In genomic region chr3:33717616-33717865, GRCh38 we compare ENCODE assay signal across 8 cellular contexts. TPM values are rescaled to one million over a fixed set of nuclear protein-coding genes. Genes with fewer than 3 reads are reported as not detected.
DNase-seq lines count a peak whose midpoint lies in the region; ATAC-seq, FAIRE-seq and TF ChIP-seq lines count a peak whose summit lies in the region.

No MANE protein-coding gene starts in this region.

- intact Hi-C loops in right lobe of liver (cut with DNase I) = loop anchor here in 1 of 2 donors (10.0 kb wide), 1 partner anchor 83 kb away; no protein-coding TSS in a partner anchor

- H3K4me1 ChIP-seq in right lobe of liver = peaks cover 0 to 9% (median 4%) of the 10 kb centered on the region in 4 donors

- FAIRE-seq in RCC 7860 (lab: Jason Lieb, UNC) = no peak

- no peak for TF ChIP-seq POLR2A in right lobe of liver (IDR thresholded peaks at IDR 0.05)

- peak; percentile 64 for ATAC-seq in HG02885 (IDR thresholded peaks at IDR 0.05; ENCODE audit: poor library complexity, unreplicated experiment)
- peak; percentile 79 to 83 (median 80) for ATAC-seq in right lobe of liver

- no peaks in the 10 kb centered on the region for H3K27me3 ChIP-seq in right lobe of liver

- whole genome bisulfite sequencing in right lobe of liver (ENCODE audit: insufficient coverage, low coverage, low lambda C conversion rate, missing lambda C conversion rate) = 0% methylated on average over 3 of the region's 26 CpGs

- H3K4me3 ChIP-seq in choroid plexus epithelial cell (ENCODE audit: low read depth, low read length) = peak overlapping the region; percentile 91
- peak overlapping the region; percentile 62 to 83 (median 82) for H3K4me3 ChIP-seq in right lobe of liver

- H3K9me3 ChIP-seq in right lobe of liver = no peaks in the 10 kb centered on the region

- DNase-seq in activated T-cell treated with anti-CD3 and anti-CD28 coated beads for 48 hours (ENCODE audit: low read depth) (peak; percentile 51), activated T-cell treated with anti-CD3 and anti-CD28 coated beads for 4 hours (no peak), RCC 7860 (ENCODE audit: low spot score) (peak; percentile 10), choroid plexus epithelial cell (ENCODE audit: low read depth) (no peak), right lobe of liver (peak in 1 of 3 donors; percentile 83), NAMALWA (ENCODE audit: low spot score) (no peak)
- peak; percentile 18 for DNase-seq in stimulated activated CD8-positive, alpha-beta memory T cell treated with anti-CD3 and anti-CD28 coated beads, Interleukin-15, amount 100 ng/mL, for 1 hour (ENCODE audit: low read depth)

- TF ChIP-seq CTCF in choroid plexus epithelial cell (conservative IDR thresholded peaks at IDR 0.05; ENCODE audit: low read depth, low read length) = no peak
- TF ChIP-seq CTCF in right lobe of liver (IDR thresholded peaks at IDR 0.05) = no peak

- no peaks in the 10 kb centered on the region for H3K36me3 ChIP-seq in right lobe of liver

- peak overlapping the region; percentile 96 to 99 (median 98) for H3K27ac ChIP-seq in right lobe of liver

RNA-seq across cellular contexts. Expression of gene CLASP2, which starts 0.5 kb away (rescaled TPM):
- 10 to 100 TPM; 15.0 to 19.2 (median 16.5) TPM for total RNA-seq in right lobe of liver

Comparison
In these comparisons a context has a peak if more than half of its experiments do, and no peak if none do; other contexts are left out.
1. DNase-seq: peak in activated T-cell treated with anti-CD3 and anti-CD28 coated beads for 48 hours (single experiment), RCC 7860 (single experiment) and stimulated activated CD8-positive, alpha-beta memory T cell treated with anti-CD3 and anti-CD28 coated beads, Interleukin-15, amount 100 ng/mL, for 1 hour (single experiment); none in activated T-cell treated with anti-CD3 and anti-CD28 coated beads for 4 hours (single experiment), choroid plexus epithelial cell (single experiment) and NAMALWA (single experiment).